9 cellular contexts compared by ENCODE assay signal in genomic region chr9:72476617-72477375, GRCh38. TPM values are rescaled to one million over a fixed set of nuclear protein-coding genes. Genes with fewer than 3 reads are reported as not detected.
DNase-seq lines count a peak whose midpoint lies in the region; ATAC-seq and FAIRE-seq lines count a peak whose summit lies in the region.
"Had no signal": no experiment of that assay in that cellular context is flagged by ENCODE, and none has a peak within 500 bp of the region (broad histone marks: within the 10 kb centered on the region; RNA-seq: fewer than 3 reads in every experiment).

No MANE protein-coding gene starts in this region.

- DNase-seq in AG08395 (ENCODE audit: low spot score), result peak; percentile 28
- peak; percentile 35 for DNase-seq in MG63
- DNase-seq in activated naive CD4-positive, alpha-beta T cell treated with anti-CD3 and anti-CD28 coated beads, Interleukin-2, amount 50 U/mL, for 16 hours, result peak; percentile 47
- peak; percentile 18 for DNase-seq in myocyte (ENCODE audit: low read depth)
- no peak for DNase-seq in SIG-M5 treated with dmso at 0.1 percent for 504 hours (lab: John Stamatoyannopoulos, UW; ENCODE audit: unreplicated experiment)
- DNase-seq in frontal cortex (ENCODE audit: low spot score in 2 of 2), result no peak
- no peak for DNase-seq in DMS114 treated with DMSO at 0.1 percent for 48 hours (lab: John Stamatoyannopoulos, UW; ENCODE audit: unreplicated experiment)

- no peaks in the 10 kb centered on the region for H3K36me3 ChIP-seq in MG63

- H3K9me3 ChIP-seq in MG63, result no peaks in the 10 kb centered on the region

- no peak overlapping the region for H3K4me3 ChIP-seq in MG63

- no peaks in the 10 kb centered on the region for H3K27me3 ChIP-seq in MG63

- no peak for ATAC-seq in GM21723 (IDR thresholded peaks at IDR 0.05; ENCODE audit: unreplicated experiment)

- FAIRE-seq in frontal cortex (lab: Jason Lieb, UNC), result no peak

RNA-seq across cellular contexts. Expression of gene TMC1, which starts 44.6 kb away (rescaled TPM):
- not detected in 2 replicates for total RNA-seq in MG63 (2014; rRNA removed; shearing (Covaris generic); ENCODE audit: low replicate concordance)
- 0.40 TPM in 1 of 2 replicates, not detected in the other for total RNA-seq in myocyte
- polyA plus RNA-seq in myocyte (2012), result 0.09 TPM
- total RNA-seq in frontal cortex, result 0.82 TPM
- total RNA-seq: naive thymus-derived CD8-positive, alpha-beta T cell had no signal
- polyA plus RNA-seq: naive thymus-derived CD8-positive, alpha-beta T cell had no signal

Comparison
In these comparisons a context has a peak if more than half of its experiments do, and no peak if none do; other contexts are left out.
1. DNase-seq: peak in AG08395 (single experiment), MG63 (single experiment), activated naive CD4-positive, alpha-beta T cell treated with anti-CD3 and anti-CD28 coated beads, Interleukin-2, amount 50 U/mL, for 16 hours (single experiment) and myocyte (single experiment); none in SIG-M5 treated with dmso at 0.1 percent for 504 hours (single experiment), frontal cortex (0 of 2) and DMS114 treated with DMSO at 0.1 percent for 48 hours (single experiment).